Comparison of ENCODE assay signal across 9 cellular contexts in the genomic region with DNA sequence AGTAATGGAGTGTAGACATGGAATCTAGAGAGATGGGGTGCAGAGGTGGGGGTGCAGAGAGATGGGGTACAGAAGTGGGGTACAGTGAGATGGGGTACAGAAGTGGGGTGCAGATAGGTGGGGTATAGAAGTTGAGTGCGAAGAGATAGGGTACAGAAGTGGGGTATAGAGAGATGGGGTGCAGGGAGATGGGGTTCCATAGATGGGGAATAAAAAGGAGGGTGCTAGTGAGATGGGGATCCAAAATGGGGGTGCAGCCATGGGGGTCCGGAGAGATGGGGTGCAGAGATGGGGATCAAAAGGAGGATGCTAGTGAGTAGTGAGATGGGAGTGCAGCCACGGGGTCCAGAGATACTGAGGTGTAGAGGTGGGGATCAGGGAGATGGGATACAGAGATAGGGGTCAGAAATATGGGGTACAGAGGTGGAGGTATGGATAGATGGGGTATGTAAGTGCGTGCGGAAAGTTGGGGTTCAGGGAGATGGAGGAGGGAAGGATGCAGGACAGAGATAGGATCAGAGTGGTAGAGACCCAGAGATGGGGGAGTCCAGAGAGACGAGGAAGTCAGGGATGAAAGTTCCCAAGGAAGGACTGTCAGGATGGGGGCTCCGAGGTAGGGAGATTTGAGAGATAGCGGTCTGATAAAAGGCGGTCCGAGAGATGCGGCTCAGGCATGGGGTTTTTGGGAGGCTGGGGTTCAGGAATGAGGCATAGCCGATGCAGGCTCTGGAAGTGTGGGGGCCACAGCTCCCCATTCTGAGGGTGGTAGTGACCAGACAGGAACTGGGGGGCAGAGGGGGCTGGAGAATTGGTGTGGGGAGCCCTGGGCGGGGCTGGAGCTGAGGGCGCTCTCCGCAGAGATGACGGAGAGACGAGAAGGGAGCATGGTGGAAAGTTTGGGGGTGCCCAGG. TPM values are rescaled to one million over a fixed set of nuclear protein-coding genes. Genes with fewer than 3 reads are reported as not detected.
DNase-seq lines count a peak whose midpoint lies in the region; ATAC-seq and TF ChIP-seq lines count a peak whose summit lies in the region.
"Had no signal": no experiment of that assay in that cellular context is flagged by ENCODE, and none has a peak within 500 bp of the region (broad histone marks: within the 10 kb centered on the region; RNA-seq: fewer than 3 reads in every experiment).

No MANE protein-coding gene starts in this region.

- H3K79me2 ChIP-seq in osteoblast (ENCODE audit: insufficient read depth, low read length): no peaks in the 10 kb centered on the region

- H3K4me3 Mint-ChIP-seq in activated CD8-positive, alpha-beta T cell treated with anti-CD3 and anti-CD28 coated beads, Interleukin-2, amount 10 ng/mL, durations not matched to agents 7 days and 5 days: peak overlapping the region; percentile 8
- no peak overlapping the region for H3K4me3 Mint-ChIP-seq in activated CD8-positive, alpha-beta T cell treated with anti-CD3 and anti-CD28 coated beads for 36 hours
- peak overlapping the region; percentile 72 for H3K4me3 Mint-ChIP-seq in chondrocyte (ENCODE audit: unreplicated experiment)

- H2AFZ ChIP-seq in osteoblast (ENCODE audit: low read length): no peak overlapping the region

- H3K4me2 ChIP-seq in osteoblast (ENCODE audit: insufficient read depth, low read length): peak overlapping the region; percentile 51

- H3K27me3 ChIP-seq in osteoblast (ENCODE audit: insufficient read depth, low read length): peaks cover 18% of the 10 kb centered on the region

- ATAC-seq in activated CD8-positive, alpha-beta T cell treated with anti-CD3 and anti-CD28 coated beads, Interleukin-2, amount 10 ng/mL, durations not matched to agents 7 days and 5 days: peak; percentile 38
- no peak for ATAC-seq in activated CD8-positive, alpha-beta T cell treated with anti-CD3 and anti-CD28 coated beads for 36 hours

- intact Hi-C loops in activated CD8-positive, alpha-beta T cell treated with anti-CD3 and anti-CD28 coated beads for 36 hours (cut with micrococcal nuclease): no loop called here

- CTCF ChIA-PET in activated CD8-positive, alpha-beta T cell treated with anti-CD3 and anti-CD28 coated beads, Interleukin-2, amount 10 ng/mL, durations not matched to agents 7 days and 5 days (lab: Charles Lee): interaction anchor here (0.6 to 6.5 kb wide), 34 partner anchors 9 to 212 kb away, joined by 3 to 87 read pairs (median 5); partner anchors contain the start of genes ASF1B, DCAF15, IL27RA and MISP3
- CTCF ChIA-PET in activated CD8-positive, alpha-beta T cell treated with anti-CD3 and anti-CD28 coated beads for 36 hours (lab: Charles Lee): interaction anchor here (0.5 to 7.0 kb wide), 42 partner anchors 10 to 449 kb away, joined by 3 to 86 read pairs (median 4); partner anchors contain the start of genes ASF1B, DCAF15, IL27RA and MISP3

- no peaks in the 10 kb centered on the region for H3K9me3 Mint-ChIP-seq in activated CD8-positive, alpha-beta T cell treated with anti-CD3 and anti-CD28 coated beads, Interleukin-2, amount 10 ng/mL, durations not matched to agents 7 days and 5 days (ENCODE audit: insufficient read depth)
- no peaks in the 10 kb centered on the region for H3K9me3 Mint-ChIP-seq in activated CD8-positive, alpha-beta T cell treated with anti-CD3 and anti-CD28 coated beads for 36 hours
- no peaks in the 10 kb centered on the region for H3K9me3 Mint-ChIP-seq in chondrocyte (ENCODE audit: low read depth)

- H3K4me1 ChIP-seq in osteoblast (ENCODE audit: insufficient read depth, low read length): no peaks in the 10 kb centered on the region

- peaks cover 14% of the 10 kb centered on the region for H3K4me1 Mint-ChIP-seq in activated CD8-positive, alpha-beta T cell treated with anti-CD3 and anti-CD28 coated beads, Interleukin-2, amount 10 ng/mL, durations not matched to agents 7 days and 5 days (ENCODE audit: low read depth)
- peaks cover 16% of the 10 kb centered on the region for H3K4me1 Mint-ChIP-seq in activated CD8-positive, alpha-beta T cell treated with anti-CD3 and anti-CD28 coated beads for 36 hours (ENCODE audit: low read depth)
- peaks cover 11% of the 10 kb centered on the region for H3K4me1 Mint-ChIP-seq in chondrocyte (ENCODE audit: low read depth)

- DNase-seq in activated CD8-positive, alpha-beta T cell treated with anti-CD3 and anti-CD28 coated beads, Interleukin-2, amount 10 ng/mL, durations not matched to agents 7 days and 5 days: no peak
- DNase-seq in activated CD8-positive, alpha-beta T cell treated with anti-CD3 and anti-CD28 coated beads for 36 hours: no peak
- DNase-seq in chondrocyte (ENCODE audit: low spot score) (no peak), osteoblast (ENCODE audit: insufficient read length, low spot score, missing footprints) (peak; percentile 58), AML-193 (lab: John Stamatoyannopoulos, UW) (no peak), NCI-H1105 (lab: John Stamatoyannopoulos, UW) (no peak)
- DNase-seq: brain microvascular endothelial cell had no signal

- no peak overlapping the region for H3K27ac ChIP-seq in osteoblast (ENCODE audit: low read depth, low read length)
- H3K27ac ChIP-seq: brain microvascular endothelial cell had no signal

- POLR2A ChIA-PET in activated CD8-positive, alpha-beta T cell treated with anti-CD3 and anti-CD28 coated beads, Interleukin-2, amount 10 ng/mL, durations not matched to agents 7 days and 5 days (lab: Charles Lee): interaction anchor here (1.2 kb wide), 1 partner anchor 106 kb away, joined by 3 read pairs; the partner anchor contains the start of gene DCAF15
- POLR2A ChIA-PET in activated CD8-positive, alpha-beta T cell treated with anti-CD3 and anti-CD28 coated beads for 36 hours (lab: Charles Lee): interaction anchor here (1.2 kb wide), 1 partner anchor 13 kb away, joined by 3 read pairs; no protein-coding TSS in a partner anchor

- H3K27ac Mint-ChIP-seq in activated CD8-positive, alpha-beta T cell treated with anti-CD3 and anti-CD28 coated beads, Interleukin-2, amount 10 ng/mL, durations not matched to agents 7 days and 5 days: no peak overlapping the region
- no peak overlapping the region for H3K27ac Mint-ChIP-seq in activated CD8-positive, alpha-beta T cell treated with anti-CD3 and anti-CD28 coated beads for 36 hours
- H3K27ac Mint-ChIP-seq in chondrocyte (ENCODE audit: unreplicated experiment): no peak overlapping the region

- H3K9me3 ChIP-seq in osteoblast (ENCODE audit: low read depth, low read length): no peaks in the 10 kb centered on the region

- no peaks in the 10 kb centered on the region for H3K36me3 ChIP-seq in osteoblast (ENCODE audit: insufficient read depth, low read length)
- H3K36me3 ChIP-seq: brain microvascular endothelial cell had no signal

- H3K36me3 Mint-ChIP-seq in activated CD8-positive, alpha-beta T cell treated with anti-CD3 and anti-CD28 coated beads, Interleukin-2, amount 10 ng/mL, durations not matched to agents 7 days and 5 days (ENCODE audit: low read depth): no peaks in the 10 kb centered on the region
- no peaks in the 10 kb centered on the region for H3K36me3 Mint-ChIP-seq in activated CD8-positive, alpha-beta T cell treated with anti-CD3 and anti-CD28 coated beads for 36 hours (ENCODE audit: low read depth)
- no peaks in the 10 kb centered on the region for H3K36me3 Mint-ChIP-seq in chondrocyte (ENCODE audit: low read depth)

- H4K20me1 ChIP-seq in osteoblast (ENCODE audit: insufficient read depth, low read length): no peaks in the 10 kb centered on the region

- peaks cover 46% of the 10 kb centered on the region for H3K27me3 Mint-ChIP-seq in activated CD8-positive, alpha-beta T cell treated with anti-CD3 and anti-CD28 coated beads, Interleukin-2, amount 10 ng/mL, durations not matched to agents 7 days and 5 days (ENCODE audit: low read depth)
- peaks cover 37% of the 10 kb centered on the region for H3K27me3 Mint-ChIP-seq in activated CD8-positive, alpha-beta T cell treated with anti-CD3 and anti-CD28 coated beads for 36 hours
- peaks cover 3% of the 10 kb centered on the region for H3K27me3 Mint-ChIP-seq in chondrocyte (ENCODE audit: low read depth)

- no peak for TF ChIP-seq CTCF in activated CD8-positive, alpha-beta T cell treated with anti-CD3 and anti-CD28 coated beads for 36 hours (IDR thresholded peaks at IDR 0.05)
- TF ChIP-seq CTCF in chondrocyte (IDR thresholded peaks at IDR 0.05): no peak
- TF ChIP-seq CTCF in osteoblast (IDR thresholded peaks at IDR 0.05; ENCODE audit: extremely low read depth, low read depth, low read length): no peak

- H3K4me3 ChIP-seq in osteoblast (ENCODE audit: insufficient read depth, low read length): no peak overlapping the region

RNA-seq across cellular contexts. Expression of gene PALM3, which starts 3.4 kb away (rescaled TPM):
- total RNA-seq in activated CD8-positive, alpha-beta T cell treated with anti-CD3 and anti-CD28 coated beads, Interleukin-2, amount 10 ng/mL, durations not matched to agents 7 days and 5 days: not detected
- not detected for total RNA-seq in activated CD8-positive, alpha-beta T cell treated with anti-CD3 and anti-CD28 coated beads for 36 hours
- total RNA-seq in chondrocyte (0.82 to 0.95 TPM (median 0.92 TPM) in 3 replicates), osteoblast (not detected in 2 replicates)
- total RNA-seq: MCF 10A had no signal

RNA-seq across cellular contexts. Expression of gene MISP3, which starts 14.1 kb away (rescaled TPM):
- total RNA-seq in activated CD8-positive, alpha-beta T cell treated with anti-CD3 and anti-CD28 coated beads, Interleukin-2, amount 10 ng/mL, durations not matched to agents 7 days and 5 days: 1 to 10 TPM; 1.0 to 1.1 TPM
- total RNA-seq in activated CD8-positive, alpha-beta T cell treated with anti-CD3 and anti-CD28 coated beads for 36 hours: 1 to 10 TPM; 1.4 to 1.5 TPM
- total RNA-seq in chondrocyte (1.00 to 3.7 TPM (median 2.0 TPM) in 3 replicates), osteoblast (0.59 and 1.1 TPM in 2 replicates)

RNA-seq across cellular contexts. Expression of gene IL27RA, which starts 26.9 kb away (rescaled TPM):
- 10 to 100 TPM; 39.7 to 39.8 TPM for total RNA-seq in activated CD8-positive, alpha-beta T cell treated with anti-CD3 and anti-CD28 coated beads, Interleukin-2, amount 10 ng/mL, durations not matched to agents 7 days and 5 days
- 10 to 100 TPM; 46.5 to 48.2 TPM for total RNA-seq in activated CD8-positive, alpha-beta T cell treated with anti-CD3 and anti-CD28 coated beads for 36 hours
- total RNA-seq in chondrocyte: 2.5 to 3.0 TPM (median 2.9 TPM) in 3 replicates
- 1.1 and 1.2 TPM in 2 replicates for total RNA-seq in osteoblast

RNA-seq across cellular contexts. Expression of gene C19orf67, which starts 27.1 kb away (rescaled TPM):
- not detected for total RNA-seq in activated CD8-positive, alpha-beta T cell treated with anti-CD3 and anti-CD28 coated beads, Interleukin-2, amount 10 ng/mL, durations not matched to agents 7 days and 5 days
- total RNA-seq in activated CD8-positive, alpha-beta T cell treated with anti-CD3 and anti-CD28 coated beads for 36 hours: not detected
- total RNA-seq in chondrocyte: not detected in 3 replicates
- not detected in 2 replicates for total RNA-seq in osteoblast
- total RNA-seq: MCF 10A had no signal

RNA-seq across cellular contexts. Expression of gene RLN3, which starts 30.5 kb away (rescaled TPM):
- total RNA-seq in activated CD8-positive, alpha-beta T cell treated with anti-CD3 and anti-CD28 coated beads, Interleukin-2, amount 10 ng/mL, durations not matched to agents 7 days and 5 days: not detected
- not detected for total RNA-seq in activated CD8-positive, alpha-beta T cell treated with anti-CD3 and anti-CD28 coated beads for 36 hours
- total RNA-seq in chondrocyte (not detected in 3 replicates), osteoblast (not detected in 2 replicates)
- total RNA-seq: MCF 10A, pulmonary artery endothelial cell had no signal

Comparison
In these comparisons a context has a peak if more than half of its experiments do, and no peak if none do; other contexts are left out.
1. RNA of gene IL27RA, which starts 26.9 kb away (total RNA-seq): 46.5 to 48.2 TPM in activated CD8-positive, alpha-beta T cell treated with anti-CD3 and anti-CD28 coated beads for 36 hours and 39.7 to 39.8 TPM in activated CD8-positive, alpha-beta T cell treated with anti-CD3 and anti-CD28 coated beads, Interleukin-2, amount 10 ng/mL, durations not matched to agents 7 days and 5 days; 2.5 to 3.0 TPM in chondrocyte and 1.1 to 1.2 TPM in osteoblast; every median in the first group is over 10 times any median in the second.